ENCODE assay signal across 9 cellular contexts in genomic region chr1:204079608-204079999, GRCh38. TPM values are rescaled to one million over a fixed set of nuclear protein-coding genes. Genes with fewer than 3 reads are reported as not detected.
DNase-seq lines count a peak whose midpoint lies in the region; ATAC-seq and TF ChIP-seq lines count a peak whose summit lies in the region.
"Had no signal": no experiment of that assay in that cellular context is flagged by ENCODE, and none has a peak within 500 bp of the region (broad histone marks: within the 10 kb centered on the region; RNA-seq: fewer than 3 reads in every experiment).

No MANE protein-coding gene starts in this region.

- H3K4me1 ChIP-seq in ES-I3 (ENCODE audit: insufficient read depth, low read length) (peaks cover 54% of the 10 kb centered on the region), SJSA1 (replicated peaks) (peaks cover 68% of the 10 kb centered on the region), right atrium auricular region (peaks cover 0 to 78% of the 10 kb centered on the region in 2 donors)

- H3K4me1 Mint-ChIP-seq in progenitor cell of endocrine pancreas (ENCODE audit: low read depth) = peaks cover 74% of the 10 kb centered on the region

- H3K9me3 ChIP-seq in ES-I3 (ENCODE audit: control insufficient read depth, insufficient read depth, low read length) (no peaks in the 10 kb centered on the region), SJSA1 (replicated peaks) (no peaks in the 10 kb centered on the region), right atrium auricular region (no peaks in the 10 kb centered on the region)

- H3K4me3 ChIP-seq in SJSA1 (no peak overlapping the region), right atrium auricular region (no peak overlapping the region)

- H3K36me3 Mint-ChIP-seq in progenitor cell of endocrine pancreas (ENCODE audit: insufficient read depth) = no peaks in the 10 kb centered on the region

- peak overlapping the region; percentile 50 for H3K27ac ChIP-seq in SJSA1
- peak overlapping the region; percentile 47 to 65 for H3K27ac ChIP-seq in right atrium auricular region

- DNase-seq in SJSA1 (ENCODE audit: low read depth in 1 of 2, low spot score in 2 of 2) = peak; percentile 71 to 84
- no peak for DNase-seq in right atrium auricular region (ENCODE audit: low spot score)
- no peak for DNase-seq in progenitor cell of endocrine pancreas (ENCODE audit: low spot score, unreplicated experiment)
- DNase-seq in GOT3 (lab: John Stamatoyannopoulos, UW) = no peak
- DNase-seq in NCI-H187 (lab: John Stamatoyannopoulos, UW) = no peak
- DNase-seq: activated CD8-positive, alpha-beta memory T cell treated with anti-CD3 and anti-CD28 coated beads, Interleukin-2, amount 50 U/mL, for 4 hours had no signal

- H3K9me3 Mint-ChIP-seq in progenitor cell of endocrine pancreas (ENCODE audit: low read depth) = no peaks in the 10 kb centered on the region

- H3K4me3 Mint-ChIP-seq in progenitor cell of endocrine pancreas (ENCODE audit: low read depth) = peak overlapping the region; percentile 19

- H3K36me3 ChIP-seq in ES-I3 (ENCODE audit: insufficient read depth, low read length) (no peaks in the 10 kb centered on the region), SJSA1 (peaks cover 5% of the 10 kb centered on the region; the same call in 1 of the 2 replicates), right atrium auricular region (no peaks in the 10 kb centered on the region)

- peak overlapping the region; percentile 16; the same call in 1 of the 2 replicates for H3K9ac ChIP-seq in ES-I3 (ENCODE audit: low read depth, low read length)

- H3K27me3 ChIP-seq in SJSA1 (replicated peaks) (no peaks in the 10 kb centered on the region), right atrium auricular region (no peaks in the 10 kb centered on the region)

- H3K27ac Mint-ChIP-seq in progenitor cell of endocrine pancreas = peak overlapping the region; percentile 99

- TF ChIP-seq CTCF in right atrium auricular region (IDR thresholded peaks at IDR 0.05) (no peak), progenitor cell of endocrine pancreas (IDR thresholded peaks at IDR 0.05; ENCODE audit: unreplicated experiment) (no peak)

- ATAC-seq in HG02571 (IDR thresholded peaks at IDR 0.05; ENCODE audit: unreplicated experiment) (no peak), HG03039 (IDR thresholded peaks at IDR 0.05; ENCODE audit: unreplicated experiment) (no peak)

- no peaks in the 10 kb centered on the region for H3K27me3 Mint-ChIP-seq in progenitor cell of endocrine pancreas

RNA-seq across cellular contexts. Expression of gene SOX13, which starts 6.7 kb away (rescaled TPM):
- total RNA-seq in SJSA1 (2014; rRNA removed; shearing (Covaris generic)) = 9.0 and 15.5 TPM in 2 replicates
- total RNA-seq in right atrium auricular region (1 to 10 TPM; 7.9 to 8.6 TPM), progenitor cell of endocrine pancreas (58.2 and 61.6 TPM in 2 replicates)

Comparison
In these comparisons a context has a peak if more than half of its experiments do, and no peak if none do; other contexts are left out.
1. DNase-seq: peak in SJSA1 (2 of 2); none in right atrium auricular region (single experiment), progenitor cell of endocrine pancreas (single experiment), GOT3 (single experiment) and NCI-H187 (0 of 2).